20 cellular contexts compared by ENCODE assay signal in the genomic region with DNA sequence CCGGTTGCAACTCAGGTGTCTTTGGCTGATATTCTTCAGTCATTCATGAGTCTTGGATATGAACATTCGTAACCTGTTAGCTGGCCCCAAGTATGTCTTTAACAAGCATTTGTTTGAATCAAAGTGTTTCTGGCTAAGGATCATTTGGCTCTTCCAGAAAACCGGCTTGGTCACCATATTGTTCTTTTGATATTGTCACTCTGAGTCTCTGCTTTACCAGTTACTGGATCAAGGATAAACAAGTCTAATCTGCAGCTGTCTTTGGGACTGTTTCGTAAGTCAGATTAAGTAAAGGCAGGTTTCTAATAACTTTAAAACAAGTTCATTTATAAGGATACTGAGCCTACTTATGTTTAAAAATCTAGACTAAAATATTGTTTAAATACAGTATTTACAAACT. TPM values are rescaled to one million over a fixed set of nuclear protein-coding genes. Genes with fewer than 3 reads are reported as not detected.
A peak's percentile ranks its signal among the peaks of the same experiment; 100 is the strongest.
DNase-seq lines count a peak whose midpoint lies in the region; ATAC-seq, FAIRE-seq and TF ChIP-seq lines count a peak whose summit lies in the region.
"Had no signal": no experiment of that assay in that cellular context is flagged by ENCODE, and none has a peak within 500 bp of the region (broad histone marks: within the 10 kb centered on the region; RNA-seq: fewer than 3 reads in every experiment).

No MANE protein-coding gene starts in this region.

- peaks cover 0 to 44% (median 39%) of the 10 kb centered on the region in 4 donors for H3K4me1 ChIP-seq in esophagus muscularis mucosa
- peaks cover 22 to 27% (median 26%) of the 10 kb centered on the region in 3 donors for H3K4me1 ChIP-seq in pancreas

- intact Hi-C loops in esophagus muscularis mucosa (cut with DNase I), result loop anchor here (10.0 kb wide), 1 partner anchor 45 kb away; a partner anchor contains a TSS
- intact Hi-C loops in pancreas (cut with DNase I), result no loop called here

- no peak for DNase-seq in activated T-cell treated with anti-CD3 and anti-CD28 coated beads, Interleukin-2, amount 50 U/mL, for 24 hours
- DNase-seq in activated T-cell treated with anti-CD3 and anti-CD28 coated beads for 4 hours (no peak), esophagus muscularis mucosa (ENCODE audit: extremely low spot score) (no peak), pancreas (no peak), NCI-H2196 (lab: John Stamatoyannopoulos, UW; ENCODE audit: unreplicated experiment) (no peak), HUDEP-2 (lab: John Stamatoyannopoulos, UW; ENCODE audit: unreplicated experiment in 76 of 76) (no peak)
- DNase-seq in activated CD8-positive, alpha-beta T cell treated with anti-CD3 and anti-CD28 coated beads, Interleukin-2, amount 10 ng/mL, durations not matched to agents 7 days and 5 days, result no peak
- DNase-seq: 8988T, Caco-2, GOT3, NCI-H1105, NCI-H2081, NCI-H2171 treated with DMSO at 0.1 percent for 48 hours, NCI-H748 treated with DMSO at 0.1 percent for 48 hours had no signal

- H3K9me3 ChIP-seq in esophagus muscularis mucosa (no peaks in the 10 kb centered on the region), pancreas (no peaks in the 10 kb centered on the region)
- H3K9me3 ChIP-seq: Caco-2 had no signal

- H3K27me3 ChIP-seq in esophagus muscularis mucosa, result no peaks in the 10 kb centered on the region
- H3K27me3 ChIP-seq in pancreas, result no peaks in the 10 kb centered on the region

- H3K27ac Mint-ChIP-seq in activated T-cell treated with anti-CD3 and anti-CD28 coated beads, Interleukin-2, amount 50 U/mL, for 24 hours, result peak overlapping the region; percentile 53
- H3K27ac Mint-ChIP-seq in activated CD8-positive, alpha-beta T cell treated with anti-CD3 and anti-CD28 coated beads, Interleukin-2, amount 10 ng/mL, durations not matched to agents 7 days and 5 days, result peak overlapping the region; percentile 41

- H3K36me3 ChIP-seq in esophagus muscularis mucosa (peaks cover 33 to 96% (median 71%) of the 10 kb centered on the region in 4 donors), pancreas (peaks cover 5 to 54% (median 13%) of the 10 kb centered on the region in 3 donors)

- TF ChIP-seq EP300 in esophagus muscularis mucosa (IDR thresholded peaks at IDR 0.05), result no peak

- no peak overlapping the region for H3K4me3 Mint-ChIP-seq in activated T-cell treated with anti-CD3 and anti-CD28 coated beads, Interleukin-2, amount 50 U/mL, for 24 hours
- H3K4me3 Mint-ChIP-seq in activated CD8-positive, alpha-beta T cell treated with anti-CD3 and anti-CD28 coated beads, Interleukin-2, amount 10 ng/mL, durations not matched to agents 7 days and 5 days, result no peak overlapping the region
- H3K4me3 Mint-ChIP-seq: B cell had no signal

- no peak for FAIRE-seq in pancreas (lab: Jason Lieb, UNC)
- FAIRE-seq: GM12878, RCC 7860 had no signal

- no peaks in the 10 kb centered on the region for H3K9me3 Mint-ChIP-seq in activated T-cell treated with anti-CD3 and anti-CD28 coated beads, Interleukin-2, amount 50 U/mL, for 24 hours
- H3K9me3 Mint-ChIP-seq in activated CD8-positive, alpha-beta T cell treated with anti-CD3 and anti-CD28 coated beads, Interleukin-2, amount 10 ng/mL, durations not matched to agents 7 days and 5 days (ENCODE audit: insufficient read depth), result no peaks in the 10 kb centered on the region

- no peak for TF ChIP-seq POLR2A in esophagus muscularis mucosa (IDR thresholded peaks at IDR 0.05; ENCODE audit: low read depth)

- H3K27me3 Mint-ChIP-seq in activated T-cell treated with anti-CD3 and anti-CD28 coated beads, Interleukin-2, amount 50 U/mL, for 24 hours, result no peaks in the 10 kb centered on the region
- no peaks in the 10 kb centered on the region for H3K27me3 Mint-ChIP-seq in activated CD8-positive, alpha-beta T cell treated with anti-CD3 and anti-CD28 coated beads, Interleukin-2, amount 10 ng/mL, durations not matched to agents 7 days and 5 days (ENCODE audit: low read depth)
- H3K27me3 Mint-ChIP-seq: B cell had no signal

- CTCF ChIA-PET in activated CD8-positive, alpha-beta T cell treated with anti-CD3 and anti-CD28 coated beads, Interleukin-2, amount 10 ng/mL, durations not matched to agents 7 days and 5 days (lab: Charles Lee), result interaction anchor here (1.0 kb wide), 1 partner anchor 11 kb away, joined by 3 read pairs; no protein-coding TSS in a partner anchor

- TF ChIP-seq CTCF in esophagus muscularis mucosa (IDR thresholded peaks at IDR 0.05), result no peak
- TF ChIP-seq CTCF in pancreas (IDR thresholded peaks at IDR 0.05), result no peak

- H3K4me3 ChIP-seq in esophagus muscularis mucosa (no peak overlapping the region), pancreas (no peak overlapping the region)
- H3K4me3 ChIP-seq: GM12878 had no signal

- H3K27ac ChIP-seq in esophagus muscularis mucosa (replicated peaks in 1 of 4) (peak overlapping the region; percentile 52 to 62 (median 58)), pancreas (peak overlapping the region in 1 of 4 donors; percentile 15)

- peaks cover 100% of the 10 kb centered on the region for H3K36me3 Mint-ChIP-seq in activated T-cell treated with anti-CD3 and anti-CD28 coated beads, Interleukin-2, amount 50 U/mL, for 24 hours (ENCODE audit: low read depth)
- peaks cover 86% of the 10 kb centered on the region for H3K36me3 Mint-ChIP-seq in activated CD8-positive, alpha-beta T cell treated with anti-CD3 and anti-CD28 coated beads, Interleukin-2, amount 10 ng/mL, durations not matched to agents 7 days and 5 days (ENCODE audit: low read depth)

- peaks cover 28% of the 10 kb centered on the region for H3K4me1 Mint-ChIP-seq in activated T-cell treated with anti-CD3 and anti-CD28 coated beads, Interleukin-2, amount 50 U/mL, for 24 hours (ENCODE audit: low read depth)
- peaks cover 7% of the 10 kb centered on the region for H3K4me1 Mint-ChIP-seq in activated CD8-positive, alpha-beta T cell treated with anti-CD3 and anti-CD28 coated beads, Interleukin-2, amount 10 ng/mL, durations not matched to agents 7 days and 5 days (ENCODE audit: low read depth)

- no peak for ATAC-seq in activated CD8-positive, alpha-beta T cell treated with anti-CD3 and anti-CD28 coated beads, Interleukin-2, amount 10 ng/mL, durations not matched to agents 7 days and 5 days
- ATAC-seq in pancreas, result peak; percentile 13 to 63 (median 37)
- ATAC-seq in HG03460 (IDR thresholded peaks at IDR 0.05; ENCODE audit: unreplicated experiment), result no peak
- ATAC-seq: GM12878, HCT116, Right ventricle myocardium inferior had no signal

- 72% methylated on average over 4 of the region's 4 CpGs for WGBS in esophagus muscularis mucosa
- 49 to 51% methylated on average over 4 of the region's 4 CpGs for WGBS in pancreas, 2 donors

- POLR2A ChIA-PET in activated CD8-positive, alpha-beta T cell treated with anti-CD3 and anti-CD28 coated beads, Interleukin-2, amount 10 ng/mL, durations not matched to agents 7 days and 5 days (lab: Charles Lee), result no interaction called here

RNA-seq across cellular contexts. Expression of a gene that starts 49.1 kb away (rescaled TPM):
- 10 to 100 TPM; 74.9 to 80.1 TPM for total RNA-seq in activated CD8-positive, alpha-beta T cell treated with anti-CD3 and anti-CD28 coated beads, Interleukin-2, amount 10 ng/mL, durations not matched to agents 7 days and 5 days
- total RNA-seq in esophagus muscularis mucosa (10 to 100 TPM; 37.3 to 68.6 (median 52.0) TPM), pancreas (10 to 100 TPM; 21.6 to 35.4 (median 28.3) TPM)
- 10 to 100 TPM; 15.4 to 23.0 TPM for polyA plus RNA-seq in pancreas

Comparison
In these comparisons a context has a peak if more than half of its experiments do, and no peak if none do; other contexts are left out.
1. ATAC-seq: peak in pancreas (4 of 4); none in activated CD8-positive, alpha-beta T cell treated with anti-CD3 and anti-CD28 coated beads, Interleukin-2, amount 10 ng/mL, durations not matched to agents 7 days and 5 days (single experiment) and HG03460 (single experiment).